Comparison of ENCODE assay signal across 8 cellular contexts in genomic region chr18:54776282-54776977, GRCh38. TPM values are rescaled to one million over a fixed set of nuclear protein-coding genes. Genes with fewer than 3 reads are reported as not detected.
DNase-seq lines count a peak whose midpoint lies in the region; TF ChIP-seq lines count a peak whose summit lies in the region.

No MANE protein-coding gene starts in this region.

- no peaks in the 10 kb centered on the region for H3K27me3 ChIP-seq in dorsolateral prefrontal cortex

- no peaks in the 10 kb centered on the region for H3K27me3 Mint-ChIP-seq in progenitor cell of endocrine pancreas

- H3K4me3 Mint-ChIP-seq in progenitor cell of endocrine pancreas (ENCODE audit: low read depth), result no peak overlapping the region

- peak overlapping the region; percentile 14 for H3K27ac Mint-ChIP-seq in progenitor cell of endocrine pancreas

- H3K4me3 ChIP-seq in dorsolateral prefrontal cortex, result no peak overlapping the region

- intact Hi-C loops in dorsolateral prefrontal cortex (cut with DNase I), result no loop called here

- H3K9me3 Mint-ChIP-seq in progenitor cell of endocrine pancreas (ENCODE audit: low read depth), result peaks cover 7% of the 10 kb centered on the region

- peaks cover 44% of the 10 kb centered on the region for H3K4me1 Mint-ChIP-seq in progenitor cell of endocrine pancreas (ENCODE audit: low read depth)

- no peak for TF ChIP-seq CTCF in GM20000 (IDR thresholded peaks at IDR 0.05; ENCODE audit: extremely low read depth, missing control alignments)
- TF ChIP-seq CTCF in progenitor cell of endocrine pancreas (IDR thresholded peaks at IDR 0.05; ENCODE audit: unreplicated experiment), result no peak
- TF ChIP-seq CTCF in dorsolateral prefrontal cortex (IDR thresholded peaks at IDR 0.05 in 54 of 56, conservative IDR thresholded peaks at IDR 0.05 in 2 of 56; ENCODE audit: low read depth in 1 of 56, partially characterized antibody in 56 of 56), result no peak

- H3K36me3 Mint-ChIP-seq in progenitor cell of endocrine pancreas (ENCODE audit: insufficient read depth), result no peaks in the 10 kb centered on the region

- DNase-seq in COLO668 (lab: John Stamatoyannopoulos, UW; ENCODE audit: unreplicated experiment) (peak; percentile 12), GM20000 (ENCODE audit: low spot score) (peak; percentile 10), HS-5 (ENCODE audit: low read depth) (peak; percentile 86), astrocyte of the hippocampus (ENCODE audit: low read depth, low spot score) (peak; percentile 95), progenitor cell of endocrine pancreas (ENCODE audit: low spot score, unreplicated experiment) (no peak), dorsolateral prefrontal cortex (no peak), cortex of kidney (lab: John Stamatoyannopoulos, UW) (no peak), NCI-H128 (lab: John Stamatoyannopoulos, UW; ENCODE audit: unreplicated experiment) (no peak)

- H3K27ac ChIP-seq in dorsolateral prefrontal cortex, result no peak overlapping the region

RNA-seq across cellular contexts. Expression of gene RAB27B, which starts 51.8 kb away (rescaled TPM):
- total RNA-seq in progenitor cell of endocrine pancreas, result 13.4 and 15.4 TPM in 2 replicates
- 10 to 100 TPM in 115 of 120 experiments, 1 to 10 TPM in 5; 6.5 to 60.3 (median 28.9) TPM for total RNA-seq in dorsolateral prefrontal cortex

Comparison
In these comparisons a context has a peak if more than half of its experiments do, and no peak if none do; other contexts are left out.
1. DNase-seq: peak in COLO668 (single experiment), GM20000 (single experiment), HS-5 (single experiment) and astrocyte of the hippocampus (single experiment); none in progenitor cell of endocrine pancreas (single experiment), dorsolateral prefrontal cortex (0 of 10), cortex of kidney (single experiment) and NCI-H128 (single experiment).